ENCODE assay signal across 8 cellular contexts in genomic region chr3:23950303-23950702, GRCh38. TPM values are rescaled to one million over a fixed set of nuclear protein-coding genes. Genes with fewer than 3 reads are reported as not detected.
DNase-seq lines count a peak whose midpoint lies in the region; ATAC-seq and TF ChIP-seq lines count a peak whose summit lies in the region.

No MANE protein-coding gene starts in this region.

- peaks cover 0 to 2% of the 10 kb centered on the region in 2 experiments; a peak in 1 of 5 replicates for H3K9me3 Mint-ChIP-seq in H9

- no peaks in the 10 kb centered on the region for H3K36me3 ChIP-seq in KOPT-K1 (ENCODE audit: insufficient read depth, low read length)
- peaks cover 0 to 8% of the 10 kb centered on the region in 2 donors for H3K36me3 ChIP-seq in gastroesophageal sphincter
- H3K36me3 ChIP-seq in tibial nerve = no peaks in the 10 kb centered on the region

- no peak overlapping the region for H3K14ac ChIP-seq in H9 (ENCODE audit: insufficient read depth, low read length)

- no peaks in the 10 kb centered on the region for H3K27me3 ChIP-seq in gastroesophageal sphincter
- H3K27me3 ChIP-seq in H9 (ENCODE audit: insufficient read depth, low read length) = no peaks in the 10 kb centered on the region
- no peaks in the 10 kb centered on the region for H3K27me3 ChIP-seq in tibial nerve

- H3K23ac ChIP-seq in H9 (ENCODE audit: insufficient read length, low read depth, low read length) = no peak overlapping the region

- peak; percentile 6 to 9 for DNase-seq in AML-193 (lab: John Stamatoyannopoulos, UW)
- DNase-seq in H9 = no peak
- no peak for DNase-seq in NCI-H187 (lab: John Stamatoyannopoulos, UW)
- DNase-seq in NCI-H1417 (lab: John Stamatoyannopoulos, UW) = no peak
- DNase-seq in tibial nerve (ENCODE audit: low spot score in 2 of 2) = no peak

- H3K23me2 ChIP-seq in H9 (ENCODE audit: insufficient read length, low read depth, low read length, poor library complexity, severe bottlenecking) = peaks cover 6% of the 10 kb centered on the region

- no peak overlapping the region for H2BK12ac ChIP-seq in H9 (ENCODE audit: insufficient read length, low read depth, low read length)

- no peak overlapping the region for H3K27ac Mint-ChIP-seq in H9

- TF ChIP-seq POLR2A in gastroesophageal sphincter (IDR thresholded peaks at IDR 0.05) (no peak), tibial nerve (IDR thresholded peaks at IDR 0.05) (no peak)

- H3K9ac ChIP-seq in H9 (ENCODE audit: extremely low read depth, insufficient read length, low read length) = no peak overlapping the region

- H3K36me3 Mint-ChIP-seq in H9 (ENCODE audit: insufficient read depth in 1 of 3, low read depth in 3 of 3) = peaks cover 7 to 25% (median 9%) of the 10 kb centered on the region in 3 experiments; a peak in 6 of 7 replicates

- no peak overlapping the region for H2BK120ac ChIP-seq in H9 (ENCODE audit: low read depth, low read length, poor library complexity, severe bottlenecking)

- peak overlapping the region; percentile 16 for H3K27ac ChIP-seq in KOPT-K1 (ENCODE audit: low read depth, low read length, poor library complexity, severe bottlenecking)
- peak overlapping the region; percentile 31 to 100 (median 100) for H3K27ac ChIP-seq in gastroesophageal sphincter
- no peak overlapping the region for H3K27ac ChIP-seq in H9 (ENCODE audit: insufficient read length, low read depth, low read length)
- peak overlapping the region in 2 of 4 donors; percentile 39 to 66 for H3K27ac ChIP-seq in tibial nerve

- no peak overlapping the region for H3K4ac ChIP-seq in H9 (ENCODE audit: low read depth, low read length)

- no peak overlapping the region for H3T11ph ChIP-seq in H9 (ENCODE audit: low read length)

- H3K27me3 Mint-ChIP-seq in H9 (ENCODE audit: low read depth) = no peaks in the 10 kb centered on the region

- no peak overlapping the region for H3K56ac ChIP-seq in H9 (ENCODE audit: insufficient read length, low read depth, low read length)

- peaks cover 13% of the 10 kb centered on the region; the same call in 1 of the 2 replicates for H3K79me2 ChIP-seq in H9 (ENCODE audit: insufficient read depth, low read length)

- no peak overlapping the region for H2AK5ac ChIP-seq in H9 (ENCODE audit: insufficient read length, low read length)

- no peak overlapping the region for H3K4me2 ChIP-seq in H9 (ENCODE audit: insufficient read depth, insufficient read length, low read length)

- no peak overlapping the region for H4K91ac ChIP-seq in H9 (ENCODE audit: insufficient read length, low read depth, low read length)

- H2BK5ac ChIP-seq in H9 (ENCODE audit: insufficient read length, low read length) = no peak overlapping the region

- no peak overlapping the region for H3K4me3 ChIP-seq in gastroesophageal sphincter
- H3K4me3 ChIP-seq in tibial nerve = no peak overlapping the region

- H3K4me1 ChIP-seq in gastroesophageal sphincter (peaks cover 14 to 91% (median 31%) of the 10 kb centered on the region in 3 donors), H9 (ENCODE audit: insufficient read depth, low read length) (peaks cover 5% of the 10 kb centered on the region; the same call in 1 of the 2 replicates), tibial nerve (peaks cover 0 to 88% (median 42%) of the 10 kb centered on the region in 4 donors)

- H2BK15ac ChIP-seq in H9 (ENCODE audit: low read depth, low read length) = no peak overlapping the region

- H2BK20ac ChIP-seq in H9 (ENCODE audit: low read depth, low read length, poor library complexity, severe bottlenecking) = no peak overlapping the region

- TF ChIP-seq CTCF in gastroesophageal sphincter (IDR thresholded peaks at IDR 0.05) (no peak), H9 (conservative IDR thresholded peaks at IDR 0.05) (no peak), tibial nerve (IDR thresholded peaks at IDR 0.05) (no peak)

- H3K9me3 ChIP-seq in KOPT-K1 (ENCODE audit: insufficient read depth, low read length, poor library complexity, severe bottlenecking) = no peaks in the 10 kb centered on the region
- H3K9me3 ChIP-seq in gastroesophageal sphincter = no peaks in the 10 kb centered on the region
- H3K9me3 ChIP-seq in H9 (ENCODE audit: control insufficient read depth, low read depth, low read length) = no peaks in the 10 kb centered on the region
- no peaks in the 10 kb centered on the region for H3K9me3 ChIP-seq in tibial nerve

- H3K18ac ChIP-seq in H9 (ENCODE audit: insufficient read length, low read depth, low read length) = no peak overlapping the region

- TF ChIP-seq EP300 in gastroesophageal sphincter (IDR thresholded peaks at IDR 0.05) (no peak), tibial nerve (IDR thresholded peaks at IDR 0.05) (no peak)

- H2AFZ ChIP-seq in H9 (ENCODE audit: low read length) = no peak overlapping the region

- H4K20me1 ChIP-seq in H9 (ENCODE audit: control insufficient read depth, insufficient read depth, insufficient read length) = no peaks in the 10 kb centered on the region

- H3K4me3 Mint-ChIP-seq in H9 = no peak overlapping the region

- no peak overlapping the region for H4K8ac ChIP-seq in H9 (replicated peaks; ENCODE audit: insufficient read length, low read depth, low read length)

- ATAC-seq in GM19452 (IDR thresholded peaks at IDR 0.05; ENCODE audit: unreplicated experiment) (peak; percentile 34), gastroesophageal sphincter (no peak)

- H3K4me1 Mint-ChIP-seq in H9 = peaks cover 11 to 26% of the 10 kb centered on the region in 2 experiments

- H4K5ac ChIP-seq in H9 (ENCODE audit: insufficient read length, low read depth, low read length) = no peak overlapping the region

- H3K79me1 ChIP-seq in H9 (ENCODE audit: insufficient read depth, low read depth, low read length, poor library complexity, severe bottlenecking) = peaks cover 3% of the 10 kb centered on the region

RNA-seq across cellular contexts. Expression of gene NR1D2, which starts 5.2 kb away (rescaled TPM):
- total RNA-seq in gastroesophageal sphincter = 10 to 100 TPM; 36.9 to 52.1 (median 41.5) TPM
- total RNA-seq in H9 (2021) = 24.0 and 24.9 TPM in 2 replicates
- total RNA-seq in tibial nerve = 10 to 100 TPM; 27.3 to 68.2 (median 52.8) TPM

RNA-seq across cellular contexts. Expression of gene RPL15, which starts 33.4 kb away (rescaled TPM):
- 1,000 to 10,000 TPM; 2,085 to 2,928 (median 2,309) TPM for total RNA-seq in gastroesophageal sphincter
- 2,794 and 2,865 TPM in 2 replicates for total RNA-seq in H9 (2021)
- total RNA-seq in tibial nerve = 1,000 to 10,000 TPM; 1,296 to 1,829 (median 1,447) TPM

RNA-seq across cellular contexts. Expression of gene NKIRAS1, which starts 33.5 kb away (rescaled TPM):
- 10 to 100 TPM; 18.8 to 29.9 (median 25.5) TPM for total RNA-seq in gastroesophageal sphincter
- total RNA-seq in H9 (2021) = 6.1 and 6.2 TPM in 2 replicates
- 10 to 100 TPM in 2 of 4 donors, 1 to 10 TPM in 2; 6.6 to 14.9 (median 9.3) TPM for total RNA-seq in tibial nerve

Comparison
In these comparisons a context has a peak if more than half of its experiments do, and no peak if none do; other contexts are left out.
1. DNase-seq: peak in AML-193 (2 of 2); none in H9 (single experiment), NCI-H187 (0 of 2), NCI-H1417 (0 of 3) and tibial nerve (0 of 2).